ENCODE assay signal across 8 cellular contexts in genomic region chr2:54634564-54635511, GRCh38.
A peak's percentile ranks its signal among the peaks of the same experiment; 100 is the strongest.
DNase-seq lines count a peak whose midpoint lies in the region; ATAC-seq, FAIRE-seq and TF ChIP-seq lines count a peak whose summit lies in the region.

No MANE protein-coding gene starts in this region.

- H3K27ac Mint-ChIP-seq in activated T-helper 17 cell treated with anti-CD3 and anti-CD28 coated beads, Interleukin-2, amount 50 U/mL, for 72 hours, result peak overlapping the region; percentile 90

- no peaks in the 10 kb centered on the region for H3K9me3 Mint-ChIP-seq in activated T-helper 17 cell treated with anti-CD3 and anti-CD28 coated beads, Interleukin-2, amount 50 U/mL, for 72 hours

- POLR2A ChIA-PET in BJ (lab: Charles Lee), result no interaction called here

- peaks cover 85% of the 10 kb centered on the region for H3K36me3 Mint-ChIP-seq in activated T-helper 17 cell treated with anti-CD3 and anti-CD28 coated beads, Interleukin-2, amount 50 U/mL, for 72 hours (ENCODE audit: low read depth)

- WGBS in heart right ventricle, 2 donors, result 32 to 40% methylated on average over 16 of the region's 16 CpGs
- WGBS in spleen, 5 donors, result 36 to 58% (median 41%) methylated on average over 16 of the region's 16 CpGs

- H3K4me3 ChIP-seq in BJ (ENCODE audit: low read depth, low read length) (no peak overlapping the region), heart right ventricle (peak overlapping the region in 4 of 10 donors; percentile 2 to 32 (median 12)), spleen (no peak overlapping the region)

- intact Hi-C loops in heart right ventricle (cut with DNase I), result loop anchor here in 7 of 10 donors (5.0 to 10.0 kb wide), 9 partner anchors 37 to 430 kb away; no protein-coding TSS in a partner anchor
- intact Hi-C loops in spleen (cut with DNase I; ENCODE audit: low total_unique reads), result no loop called here

- H3K27me3 ChIP-seq in BJ (ENCODE audit: control insufficient read depth, insufficient read depth, low read length), result no peaks in the 10 kb centered on the region
- H3K27me3 ChIP-seq in heart right ventricle, result no peaks in the 10 kb centered on the region
- no peaks in the 10 kb centered on the region for H3K27me3 ChIP-seq in spleen (replicated peaks in 1 of 7)

- DNase-seq in BJ (ENCODE audit: low read depth) (peak; percentile 51), GM19239 (ENCODE audit: insufficient read length, low spot score) (peak; percentile 57), heart right ventricle (peak; percentile 59 to 86), spleen (no peak), HuH-7.5 (ENCODE audit: low spot score) (no peak), KG1 (lab: John Stamatoyannopoulos, UW) (no peak)

- H3K27ac ChIP-seq in heart right ventricle, result peak overlapping the region; percentile 62 to 95 (median 88)
- peak overlapping the region; percentile 74 to 90 (median 84) for H3K27ac ChIP-seq in spleen

- CTCF ChIA-PET in BJ (lab: Yijun Ruan, JAX), result interaction anchor here (0.6 to 0.9 kb wide), 2 partner anchors 71 to 262 kb away, joined by 3 to 4 read pairs; no protein-coding TSS in a partner anchor

- H3K4me1 ChIP-seq in heart right ventricle (peaks cover 65 to 100% (median 100%) of the 10 kb centered on the region in 9 donors), spleen (peaks cover 42 to 95% (median 76%) of the 10 kb centered on the region in 6 donors)

- H3K36me3 ChIP-seq in BJ (ENCODE audit: control insufficient read depth, insufficient read depth, low read length), result peaks cover 13% of the 10 kb centered on the region
- H3K36me3 ChIP-seq in heart right ventricle, result peaks cover under 1 to 97% (median 59%) of the 10 kb centered on the region in 9 donors
- H3K36me3 ChIP-seq in spleen, result peaks cover 0 to 96% (median 51%) of the 10 kb centered on the region in 6 donors

- H3K4me1 Mint-ChIP-seq in activated T-helper 17 cell treated with anti-CD3 and anti-CD28 coated beads, Interleukin-2, amount 50 U/mL, for 72 hours, result peaks cover 18% of the 10 kb centered on the region

- H3K9me3 ChIP-seq in heart right ventricle (no peaks in the 10 kb centered on the region), spleen (no peaks in the 10 kb centered on the region)

- peak overlapping the region; percentile 76 for H3K4me3 Mint-ChIP-seq in activated T-helper 17 cell treated with anti-CD3 and anti-CD28 coated beads, Interleukin-2, amount 50 U/mL, for 72 hours

- no peak for TF ChIP-seq POLR2A in spleen (IDR thresholded peaks at IDR 0.05)

- ATAC-seq in HG03196 (IDR thresholded peaks at IDR 0.05; ENCODE audit: unreplicated experiment), result peak; percentile 71
- ATAC-seq in activated T-helper 17 cell treated with anti-CD3 and anti-CD28 coated beads, Interleukin-2, amount 50 U/mL, for 72 hours (replicated peaks), result peak; percentile 82
- ATAC-seq in heart right ventricle, result peak; percentile 72 to 87 (median 84)

- TF ChIP-seq CTCF in BJ (IDR thresholded peaks at IDR 0.05; ENCODE audit: insufficient read depth, low read depth, low read length) (no peak), heart right ventricle (IDR thresholded peaks at IDR 0.05) (no peak), spleen (IDR thresholded peaks at IDR 0.05 in 8 of 11, conservative IDR thresholded peaks at IDR 0.05 in 3 of 11) (no peak)

- no peaks in the 10 kb centered on the region for H3K27me3 Mint-ChIP-seq in activated T-helper 17 cell treated with anti-CD3 and anti-CD28 coated beads, Interleukin-2, amount 50 U/mL, for 72 hours

- FAIRE-seq in GM19239 (lab: Jason Lieb, UNC), result peak; percentile 97

Comparison
In these comparisons a context has a peak if more than half of its experiments do, and no peak if none do; other contexts are left out.
1. DNase-seq: peak in BJ (single experiment), GM19239 (single experiment) and heart right ventricle (2 of 2); none in spleen (single experiment), HuH-7.5 (single experiment) and KG1 (single experiment).
2. Peak in every context shown above with its lines, with median percentiles within 50 percentile points of each other: ATAC-seq.